ENCODE assay signal across 1 cellular context in genomic region chr2:241903121-241904010, GRCh38.
TF ChIP-seq lines count a peak whose summit lies in the region.

No MANE protein-coding gene starts in this region.

TF ChIP-seq in GM23338, 12 proteins besides CTCF, POLR2A, EP300 and RAD21 (continued from another document):
- TF ChIP-seq, protein P1, sequence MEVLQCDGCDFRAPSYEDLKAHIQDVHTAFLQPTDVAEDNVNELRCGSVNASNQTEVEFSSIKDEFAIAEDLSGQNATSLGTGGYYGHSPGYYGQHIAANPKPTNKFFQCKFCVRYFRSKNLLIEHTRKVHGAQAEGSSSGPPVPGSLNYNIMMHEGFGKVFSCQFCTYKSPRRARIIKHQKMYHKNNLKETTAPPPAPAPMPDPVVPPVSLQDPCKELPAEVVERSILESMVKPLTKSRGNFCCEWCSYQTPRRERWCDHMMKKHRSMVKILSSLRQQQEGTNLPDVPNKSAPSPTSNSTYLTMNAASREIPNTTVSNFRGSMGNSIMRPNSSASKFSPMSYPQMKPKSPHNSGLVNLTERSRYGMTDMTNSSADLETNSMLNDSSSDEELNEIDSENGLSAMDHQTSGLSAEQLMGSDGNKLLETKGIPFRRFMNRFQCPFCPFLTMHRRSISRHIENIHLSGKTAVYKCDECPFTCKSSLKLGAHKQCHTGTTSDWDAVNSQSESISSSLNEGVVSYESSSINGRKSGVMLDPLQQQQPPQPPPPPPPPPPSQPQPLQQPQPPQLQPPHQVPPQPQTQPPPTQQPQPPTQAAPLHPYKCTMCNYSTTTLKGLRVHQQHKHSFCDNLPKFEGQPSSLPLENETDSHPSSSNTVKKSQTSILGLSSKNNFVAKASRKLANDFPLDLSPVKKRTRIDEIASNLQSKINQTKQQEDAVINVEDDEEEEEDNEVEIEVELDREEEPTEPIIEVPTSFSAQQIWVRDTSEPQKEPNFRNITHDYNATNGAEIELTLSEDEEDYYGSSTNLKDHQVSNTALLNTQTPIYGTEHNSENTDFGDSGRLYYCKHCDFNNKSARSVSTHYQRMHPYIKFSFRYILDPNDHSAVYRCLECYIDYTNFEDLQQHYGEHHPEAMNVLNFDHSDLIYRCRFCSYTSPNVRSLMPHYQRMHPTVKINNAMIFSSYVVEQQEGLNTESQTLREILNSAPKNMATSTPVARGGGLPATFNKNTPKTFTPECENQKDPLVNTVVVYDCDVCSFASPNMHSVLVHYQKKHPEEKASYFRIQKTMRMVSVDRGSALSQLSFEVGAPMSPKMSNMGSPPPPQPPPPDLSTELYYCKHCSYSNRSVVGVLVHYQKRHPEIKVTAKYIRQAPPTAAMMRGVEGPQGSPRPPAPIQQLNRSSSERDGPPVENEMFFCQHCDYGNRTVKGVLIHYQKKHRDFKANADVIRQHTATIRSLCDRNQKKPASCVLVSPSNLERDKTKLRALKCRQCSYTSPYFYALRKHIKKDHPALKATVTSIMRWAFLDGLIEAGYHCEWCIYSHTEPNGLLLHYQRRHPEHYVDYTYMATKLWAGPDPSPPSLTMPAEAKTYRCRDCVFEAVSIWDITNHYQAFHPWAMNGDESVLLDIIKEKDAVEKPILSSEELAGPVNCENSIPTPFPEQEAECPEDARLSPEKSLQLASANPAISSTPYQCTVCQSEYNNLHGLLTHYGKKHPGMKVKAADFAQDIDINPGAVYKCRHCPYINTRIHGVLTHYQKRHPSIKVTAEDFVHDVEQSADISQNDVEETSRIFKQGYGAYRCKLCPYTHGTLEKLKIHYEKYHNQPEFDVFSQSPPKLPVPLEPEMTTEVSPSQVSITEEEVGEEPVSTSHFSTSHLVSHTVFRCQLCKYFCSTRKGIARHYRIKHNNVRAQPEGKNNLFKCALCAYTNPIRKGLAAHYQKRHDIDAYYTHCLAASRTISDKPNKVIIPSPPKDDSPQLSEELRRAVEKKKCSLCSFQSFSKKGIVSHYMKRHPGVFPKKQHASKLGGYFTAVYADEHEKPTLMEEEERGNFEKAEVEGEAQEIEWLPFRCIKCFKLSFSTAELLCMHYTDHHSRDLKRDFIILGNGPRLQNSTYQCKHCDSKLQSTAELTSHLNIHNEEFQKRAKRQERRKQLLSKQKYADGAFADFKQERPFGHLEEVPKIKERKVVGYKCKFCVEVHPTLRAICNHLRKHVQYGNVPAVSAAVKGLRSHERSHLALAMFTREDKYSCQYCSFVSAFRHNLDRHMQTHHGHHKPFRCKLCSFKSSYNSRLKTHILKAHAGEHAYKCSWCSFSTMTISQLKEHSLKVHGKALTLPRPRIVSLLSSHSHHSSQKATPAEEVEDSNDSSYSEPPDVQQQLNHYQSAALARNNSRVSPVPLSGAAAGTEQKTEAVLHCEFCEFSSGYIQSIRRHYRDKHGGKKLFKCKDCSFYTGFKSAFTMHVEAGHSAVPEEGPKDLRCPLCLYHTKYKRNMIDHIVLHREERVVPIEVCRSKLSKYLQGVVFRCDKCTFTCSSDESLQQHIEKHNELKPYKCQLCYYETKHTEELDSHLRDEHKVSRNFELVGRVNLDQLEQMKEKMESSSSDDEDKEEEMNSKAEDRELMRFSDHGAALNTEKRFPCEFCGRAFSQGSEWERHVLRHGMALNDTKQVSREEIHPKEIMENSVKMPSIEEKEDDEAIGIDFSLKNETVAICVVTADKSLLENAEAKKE (CRISPR knock-in tag; IDR thresholded peaks at IDR 0.05): no peak
- TF ChIP-seq POLR2AphosphoS5 (IDR thresholded peaks at IDR 0.05; ENCODE audit: low read depth): no peak
- no peak for TF ChIP-seq EZH2phosphoT487 (IDR thresholded peaks at IDR 0.05; ENCODE audit: unreplicated experiment)
- no peak for TF ChIP-seq STAT1 (IDR thresholded peaks at IDR 0.05; ENCODE audit: unreplicated experiment)
- no peak for TF ChIP-seq REST (IDR thresholded peaks at IDR 0.05; ENCODE audit: unreplicated experiment)
- TF ChIP-seq ZNF331 (CRISPR knock-in tag; IDR thresholded peaks at IDR 0.05; ENCODE audit: low read depth): no peak
- TF ChIP-seq EZH2 (IDR thresholded peaks at IDR 0.05; ENCODE audit: low read depth, unreplicated experiment): no peak
- TF ChIP-seq, protein P2, sequence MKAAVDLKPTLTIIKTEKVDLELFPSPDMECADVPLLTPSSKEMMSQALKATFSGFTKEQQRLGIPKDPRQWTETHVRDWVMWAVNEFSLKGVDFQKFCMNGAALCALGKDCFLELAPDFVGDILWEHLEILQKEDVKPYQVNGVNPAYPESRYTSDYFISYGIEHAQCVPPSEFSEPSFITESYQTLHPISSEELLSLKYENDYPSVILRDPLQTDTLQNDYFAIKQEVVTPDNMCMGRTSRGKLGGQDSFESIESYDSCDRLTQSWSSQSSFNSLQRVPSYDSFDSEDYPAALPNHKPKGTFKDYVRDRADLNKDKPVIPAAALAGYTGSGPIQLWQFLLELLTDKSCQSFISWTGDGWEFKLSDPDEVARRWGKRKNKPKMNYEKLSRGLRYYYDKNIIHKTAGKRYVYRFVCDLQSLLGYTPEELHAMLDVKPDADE (IDR thresholded peaks at IDR 0.05): no peak
- TF ChIP-seq CREB1 (CRISPR knock-in tag; IDR thresholded peaks at IDR 0.05; ENCODE audit: low read depth): no peak
- no peak for TF ChIP-seq JUNB (IDR thresholded peaks at IDR 0.05; ENCODE audit: unreplicated experiment)
